In genomic region chr20:35887393-35888064, GRCh38 we compare ENCODE assay signal across 18 cellular contexts.
A peak's percentile ranks its signal among the peaks of the same experiment; 100 is the strongest.
DNase-seq lines count a peak whose midpoint lies in the region; ATAC-seq and TF ChIP-seq lines count a peak whose summit lies in the region.
"Had no signal": no experiment of that assay in that cellular context is flagged by ENCODE, and none has a peak within 500 bp of the region (broad histone marks: within the 10 kb centered on the region; RNA-seq: fewer than 3 reads in every experiment).

No MANE protein-coding gene starts in this region.

- no peak overlapping the region for H3K4me3 Mint-ChIP-seq in glutamatergic neuron (ENCODE audit: unreplicated experiment)
- H3K4me3 Mint-ChIP-seq in natural killer cell treated with Interleukin-12 subunit alpha and Interleukin-12 subunit beta and Interleukin-15 and Interleukin-18, amount 100 ng/mL, for 72 hours: no peak overlapping the region
- H3K4me3 Mint-ChIP-seq: activated CD4-positive, alpha-beta T cell treated with anti-CD3 and anti-CD28 coated beads for 36 hours had no signal

- WGBS in heart left ventricle, 4 donors: 95 to 97% (median 96%) methylated on average over 8 of the region's 8 CpGs

- H3K36me3 ChIP-seq in heart left ventricle (peaks cover 0 to 24% (median 0%) of the 10 kb centered on the region in 9 donors), upper lobe of right lung (peaks cover 9% of the 10 kb centered on the region)

- intact Hi-C loops in heart left ventricle (cut with DNase I): loop anchor here in 9 of 10 donors (5.0 to 10.0 kb wide), 9 partner anchors 143 to 423 kb away; partner anchors contain the start of genes RBM39 (in 4 of the 9), NFS1 (in 1 of the 9) and ROMO1 (in 1 of the 9)
- intact Hi-C loops in cardiac septum (cut with DNase I): loop anchor here (5.0 to 10.0 kb wide), 4 partner anchors 60 to 423 kb away; partner anchors contain the start of genes NFS1, ROMO1 and SPAG4
- intact Hi-C loops in upper lobe of right lung (cut with DNase I): loop anchor here (10.0 kb wide), 1 partner anchor 173 kb away; no protein-coding TSS in a partner anchor

- peak overlapping the region; percentile 89 for H3K27ac Mint-ChIP-seq in glutamatergic neuron (ENCODE audit: unreplicated experiment)
- no peak overlapping the region for H3K27ac Mint-ChIP-seq in natural killer cell treated with Interleukin-12 subunit alpha and Interleukin-12 subunit beta and Interleukin-15 and Interleukin-18, amount 100 ng/mL, for 72 hours
- H3K27ac Mint-ChIP-seq: activated CD4-positive, alpha-beta T cell treated with anti-CD3 and anti-CD28 coated beads for 36 hours had no signal

- peaks cover 6% of the 10 kb centered on the region for H3K9me3 Mint-ChIP-seq in glutamatergic neuron (ENCODE audit: unreplicated experiment)
- no peaks in the 10 kb centered on the region for H3K9me3 Mint-ChIP-seq in natural killer cell treated with Interleukin-12 subunit alpha and Interleukin-12 subunit beta and Interleukin-15 and Interleukin-18, amount 100 ng/mL, for 72 hours

- TF ChIP-seq CTCF in heart left ventricle (IDR thresholded peaks at IDR 0.05) (no peak), glutamatergic neuron (IDR thresholded peaks at IDR 0.05; ENCODE audit: partially characterized antibody, unreplicated experiment) (no peak), upper lobe of right lung (IDR thresholded peaks at IDR 0.05) (no peak)

- H3K27me3 Mint-ChIP-seq in glutamatergic neuron (ENCODE audit: unreplicated experiment): peaks cover 5% of the 10 kb centered on the region
- H3K27me3 Mint-ChIP-seq in natural killer cell treated with Interleukin-12 subunit alpha and Interleukin-12 subunit beta and Interleukin-15 and Interleukin-18, amount 100 ng/mL, for 72 hours: no peaks in the 10 kb centered on the region
- H3K27me3 Mint-ChIP-seq: activated CD4-positive, alpha-beta T cell treated with anti-CD3 and anti-CD28 coated beads for 36 hours had no signal

- H3K4me1 ChIP-seq in heart left ventricle (peaks cover 0 to 25% (median 9%) of the 10 kb centered on the region in 12 donors), upper lobe of right lung (no peaks in the 10 kb centered on the region)

- TF ChIP-seq POLR2A in heart left ventricle (IDR thresholded peaks at IDR 0.05): no peak

- DNase-seq in heart left ventricle: no peak
- no peak for DNase-seq in cardiac septum (ENCODE audit: low spot score)
- DNase-seq in SIG-M5 (lab: John Stamatoyannopoulos, UW): peak; percentile 44
- DNase-seq in glutamatergic neuron: no peak
- DNase-seq in upper lobe of right lung: no peak
- DNase-seq in T-helper 1 cell: no peak
- DNase-seq in natural killer cell treated with Interleukin-12 subunit alpha and Interleukin-12 subunit beta and Interleukin-15 and Interleukin-18, amount 100 ng/mL, for 72 hours (ENCODE audit: low spot score): no peak
- DNase-seq: activated CD4-positive, alpha-beta T cell treated with anti-CD3 and anti-CD28 coated beads for 36 hours; activated effector memory CD4-positive, alpha-beta T cell treated with anti-CD3 and anti-CD28 coated beads, Interleukin-2, amount 50 U/mL, for 16 hours; DMS153; NCI-H2081; NCI-H510A; SHP77 treated with DMSO at 0.1 percent for 48 hours; T-helper 9 cell had no signal

- H3K27ac ChIP-seq in heart left ventricle: peak overlapping the region in 7 of 12 donors; percentile 31 to 67 (median 56)
- H3K27ac ChIP-seq in upper lobe of right lung: no peak overlapping the region

- H3K9me3 ChIP-seq in heart left ventricle (no peaks in the 10 kb centered on the region), upper lobe of right lung (no peaks in the 10 kb centered on the region)
- H3K9me3 ChIP-seq: MG63 had no signal

- H3K36me3 Mint-ChIP-seq in glutamatergic neuron (ENCODE audit: unreplicated experiment): peaks cover 5% of the 10 kb centered on the region
- H3K36me3 Mint-ChIP-seq in natural killer cell treated with Interleukin-12 subunit alpha and Interleukin-12 subunit beta and Interleukin-15 and Interleukin-18, amount 100 ng/mL, for 72 hours: no peaks in the 10 kb centered on the region

- H3K4me3 ChIP-seq in heart left ventricle: no peak overlapping the region
- H3K4me3 ChIP-seq in upper lobe of right lung: no peak overlapping the region
- H3K4me3 ChIP-seq: MG63 had no signal

- peaks cover 24% of the 10 kb centered on the region for H3K4me1 Mint-ChIP-seq in glutamatergic neuron (ENCODE audit: low read depth, unreplicated experiment)
- H3K4me1 Mint-ChIP-seq in natural killer cell treated with Interleukin-12 subunit alpha and Interleukin-12 subunit beta and Interleukin-15 and Interleukin-18, amount 100 ng/mL, for 72 hours (ENCODE audit: low read depth in 2 of 2): peaks cover 7 to 11% of the 10 kb centered on the region in 2 donors

- ATAC-seq in heart left ventricle (no peak), upper lobe of right lung (peak; percentile 57), GM19455 (IDR thresholded peaks at IDR 0.05; ENCODE audit: unreplicated experiment) (no peak)
- ATAC-seq in natural killer cell treated with Interleukin-12 subunit alpha and Interleukin-12 subunit beta and Interleukin-15 and Interleukin-18, amount 100 ng/mL, for 72 hours: no peak
- ATAC-seq: activated CD4-positive, alpha-beta T cell treated with anti-CD3 and anti-CD28 coated beads for 36 hours; HCT116; HepG2 had no signal

- no peaks in the 10 kb centered on the region for H3K27me3 ChIP-seq in heart left ventricle
- no peaks in the 10 kb centered on the region for H3K27me3 ChIP-seq in upper lobe of right lung
- H3K27me3 ChIP-seq: MG63 had no signal
